ENCODE assay signal across 16 cellular contexts in the genomic region with DNA sequence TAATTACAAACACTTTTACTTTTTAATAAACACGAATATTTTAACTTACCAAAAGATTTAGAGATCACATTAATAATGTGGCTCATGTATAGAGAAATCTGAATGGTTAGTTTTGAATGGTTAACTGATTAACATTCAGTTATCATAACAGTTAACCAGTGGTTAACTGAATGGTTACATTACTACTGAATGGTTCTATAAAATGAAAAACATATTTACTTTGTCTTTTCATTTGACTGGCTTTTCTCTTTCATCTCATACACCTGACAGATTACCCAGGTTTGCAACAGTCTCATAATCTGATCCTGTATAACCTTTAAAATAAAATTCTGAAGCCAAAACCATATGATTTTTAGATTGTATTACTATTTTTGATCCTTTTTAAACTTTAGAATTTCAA.
"Had no signal": no experiment of that assay in that cellular context is flagged by ENCODE, and none has a peak within 500 bp of the region (broad histone marks: within the 10 kb centered on the region; RNA-seq: fewer than 3 reads in every experiment).

No MANE protein-coding gene starts in this region.

- H3K27me3 ChIP-seq: gastrocnemius medialis, sigmoid colon, suprapubic skin, transverse colon, uterus had no signal

- H3K9me3 ChIP-seq: gastrocnemius medialis, left ventricle myocardium inferior, sigmoid colon, suprapubic skin, transverse colon, uterus had no signal

- ATAC-seq: activated CD4-positive, alpha-beta T cell treated with anti-CD3 and anti-CD28 coated beads for 36 hours; effector memory CD8-positive, alpha-beta T cell; gastrocnemius medialis; stimulated activated naive CD8-positive, alpha-beta T cell treated with anti-CD3 and anti-CD28 coated beads, Interleukin-15, amount 100 ng/mL, for 72 hours; T-helper 17 cell; WTC11 had no signal

- H3K36me3 ChIP-seq: uterus had no signal

- H3K4me3 ChIP-seq: gastrocnemius medialis, left ventricle myocardium inferior, sigmoid colon, suprapubic skin, transverse colon, uterus had no signal

- H3K4me1 ChIP-seq: uterus had no signal

- DNase-seq: activated CD4-positive, alpha-beta memory T cell treated with anti-CD3 and anti-CD28 coated beads for 36 hours; activated CD4-positive, alpha-beta T cell treated with anti-CD3 and anti-CD28 coated beads for 36 hours; activated T-cell treated with anti-CD3 and anti-CD28 coated beads for 4 hours; caudate nucleus; effector memory CD8-positive, alpha-beta T cell; gastrocnemius medialis; head of caudate nucleus; left ventricle myocardium inferior; naive B cell; sigmoid colon; stimulated activated naive CD8-positive, alpha-beta T cell treated with anti-CD3 and anti-CD28 coated beads, Interleukin-15, amount 100 ng/mL, for 72 hours; T-helper 17 cell; transverse colon; uterus had no signal

- H3K27ac ChIP-seq: gastrocnemius medialis, left ventricle myocardium inferior, sigmoid colon, suprapubic skin, transverse colon, uterus had no signal
